17 cellular contexts compared by ENCODE assay signal in genomic region chr2:173606619-173607305, GRCh38.
"Had no signal": no experiment of that assay in that cellular context is flagged by ENCODE, and none has a peak within 500 bp of the region (broad histone marks: within the 10 kb centered on the region; RNA-seq: fewer than 3 reads in every experiment).

No MANE protein-coding gene starts in this region.

- H3K4me3 ChIP-seq: lower lobe of right lung, smooth muscle cell, testis, upper lobe of left lung had no signal

- H3K36me3 Mint-ChIP-seq: activated naive CD8-positive, alpha-beta T cell; stimulated activated effector memory CD8-positive, alpha-beta T cell treated with anti-CD3 and anti-CD28 coated beads, Interleukin-12 subunit alpha, Interleukin-12 subunit beta, amount 100 ng/mL, for 72 hours had no signal

- H3K4me1 ChIP-seq: lower lobe of right lung, parathyroid adenoma, testis, upper lobe of left lung had no signal

- ATAC-seq: lower lobe of right lung; naive thymus-derived CD8-positive, alpha-beta T cell; sciatic nerve; stimulated activated effector memory CD8-positive, alpha-beta T cell treated with anti-CD3 and anti-CD28 coated beads, Interleukin-12 subunit alpha, Interleukin-12 subunit beta, amount 100 ng/mL, for 72 hours had no signal

- H3K36me3 ChIP-seq: lower lobe of right lung, neutrophil, upper lobe of left lung had no signal

- H3K4me1 Mint-ChIP-seq: endodermal cell; stimulated activated effector memory CD8-positive, alpha-beta T cell treated with anti-CD3 and anti-CD28 coated beads, Interleukin-12 subunit alpha, Interleukin-12 subunit beta, amount 100 ng/mL, for 72 hours had no signal

- H3K79me2 ChIP-seq: parathyroid adenoma had no signal

- H3K4me2 ChIP-seq: smooth muscle cell had no signal

- DNase-seq: activated CD4-positive, alpha-beta T cell treated with anti-CD3 and anti-CD28 coated beads, Interleukin-2, amount 50 U/mL, for 1 hour; activated CD4-positive, CD25-positive, alpha-beta regulatory T cell treated with anti-CD3 and anti-CD28 coated beads, Interleukin-2, amount 50 U/mL, for 72 hours; amniotic stem cell; endodermal cell; foreskin fibroblast; lower lobe of right lung; naive thymus-derived CD8-positive, alpha-beta T cell; stimulated activated CD4-positive, alpha-beta T cell treated with anti-CD3 and anti-CD28 coated beads, Interleukin-4, amount 100 ng/mL, for 24 hours; testis; upper lobe of left lung had no signal

- H3K27me3 ChIP-seq: neutrophil, testis, upper lobe of left lung had no signal

- H3K27ac Mint-ChIP-seq: activated naive CD8-positive, alpha-beta T cell; endodermal cell; naive thymus-derived CD8-positive, alpha-beta T cell; stimulated activated effector memory CD8-positive, alpha-beta T cell treated with anti-CD3 and anti-CD28 coated beads, Interleukin-12 subunit alpha, Interleukin-12 subunit beta, amount 100 ng/mL, for 72 hours had no signal

- H3K9me3 Mint-ChIP-seq: endodermal cell had no signal

- H3K4me3 Mint-ChIP-seq: activated naive CD8-positive, alpha-beta T cell; endodermal cell; naive thymus-derived CD8-positive, alpha-beta T cell; stimulated activated effector memory CD8-positive, alpha-beta T cell treated with anti-CD3 and anti-CD28 coated beads, Interleukin-12 subunit alpha, Interleukin-12 subunit beta, amount 100 ng/mL, for 72 hours had no signal

- H2AFZ ChIP-seq: parathyroid adenoma had no signal

- H3K27ac ChIP-seq: epithelial cell of prostate, lower lobe of right lung, neutrophil, parathyroid adenoma, testis, upper lobe of left lung had no signal
